In the genomic region with DNA sequence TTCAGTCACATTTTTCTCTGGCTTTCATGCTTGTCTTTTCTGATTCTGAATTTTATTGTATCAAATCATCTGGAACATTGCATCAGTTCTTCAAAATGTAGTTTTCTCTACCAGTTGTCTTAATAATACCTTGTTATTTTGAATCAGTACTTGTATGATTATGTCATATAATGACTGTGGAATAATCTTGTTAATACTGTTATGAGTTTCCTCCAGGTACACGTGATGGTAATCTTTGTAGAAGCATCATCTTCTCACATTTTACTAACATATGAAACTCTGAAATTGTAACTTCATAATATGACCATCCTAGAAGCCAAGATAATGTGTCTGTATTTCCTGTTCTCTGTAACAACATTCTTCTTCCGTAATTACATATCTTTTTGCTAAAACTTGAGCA, we compare ENCODE assay signal across 34 cellular contexts.
"Had no signal": no experiment of that assay in that cellular context is flagged by ENCODE, and none has a peak within 500 bp of the region (broad histone marks: within the 10 kb centered on the region; RNA-seq: fewer than 3 reads in every experiment).

No MANE protein-coding gene starts in this region.

- H3K4me1 ChIP-seq: ascending aorta, Peyer's patch, SJSA1 had no signal

- H3K27ac ChIP-seq: ascending aorta, cardiac muscle cell, KMS-11, Peyer's patch, SJSA1 had no signal

- H3K4me2 ChIP-seq: KMS-11 had no signal

- H3K27me3 Mint-ChIP-seq: activated CD4-positive, alpha-beta T cell treated with anti-CD3 and anti-CD28 coated beads, Interleukin-2, amount 10 ng/mL, durations not matched to agents 24 days and 14 days; activated CD8-positive, alpha-beta T cell treated with anti-CD3 and anti-CD28 coated beads for 36 hours; activated naive CD4-positive, alpha-beta T cell treated with anti-CD3 and anti-CD28 coated beads, Interleukin-2, amount 50 U/mL, for 24 hours; activated naive CD8-positive, alpha-beta T cell treated with anti-CD3 and anti-CD28 coated beads, Interleukin-2, amount 10 ng/mL, durations not matched to agents 7 days and 5 days had no signal

- H3K9me3 ChIP-seq: ascending aorta, Peyer's patch, SJSA1, SK-N-SH had no signal

- H3K36me3 ChIP-seq: ascending aorta, SJSA1 had no signal

- FAIRE-seq: TTC549 had no signal

- H3K9ac ChIP-seq: KMS-11, SK-N-SH had no signal

- DNase-seq: activated CD4-positive, alpha-beta T cell treated with anti-CD3 and anti-CD28 coated beads, Interleukin-2, amount 10 ng/mL, durations not matched to agents 24 days and 14 days; activated CD4-positive, alpha-beta T cell treated with anti-CD3 and anti-CD28 coated beads, Interleukin-2, amount 50 U/mL, for 4 hours; activated CD8-positive, alpha-beta T cell treated with anti-CD3 and anti-CD28 coated beads for 36 hours; activated gamma-delta T cell; activated naive CD4-positive, alpha-beta T cell treated with Interleukin-2 at 50 U/mL for 16 hours; activated naive CD8-positive, alpha-beta T cell treated with anti-CD3 and anti-CD28 coated beads, Interleukin-2, amount 10 ng/mL, durations not matched to agents 7 days and 5 days; activated T-cell treated with anti-CD3 and anti-CD28 coated beads, Interleukin-2, amount 50 U/mL, for 1 hour; activated T-cell treated with anti-CD3 and anti-CD28 coated beads, Interleukin-2, amount 50 U/mL, for 72 hours; amygdala; MM.1S; MV-4-11; NCI-H1092; NCI-H1436 treated with DMSO at 0.1 percent for 48 hours; NCI-H1694 treated with DMSO at 0.1 percent for 48 hours; NCI-H2029; NCI-H2171; NCI-H510A; NCI-H526; NCI-H748 treated with DMSO at 0.1 percent for 48 hours; NK-92 treated with Interleukin-12 subunit alpha and Interleukin-12 subunit beta, amount 100 ng/mL, for 24 hours; PC-3; Peyer's patch; RPMI8226; SHP77 treated with DMSO at 0.1 percent for 48 hours; SK-N-SH had no signal

- H3K27me3 ChIP-seq: ascending aorta, cardiac muscle cell, Peyer's patch, SJSA1 had no signal

- H3K4me3 ChIP-seq: ascending aorta, cardiac muscle cell, Peyer's patch, SJSA1 had no signal

- H3K4me1 Mint-ChIP-seq: activated CD4-positive, alpha-beta T cell treated with anti-CD3 and anti-CD28 coated beads, Interleukin-2, amount 10 ng/mL, durations not matched to agents 24 days and 14 days; activated naive CD4-positive, alpha-beta T cell treated with anti-CD3 and anti-CD28 coated beads, Interleukin-2, amount 50 U/mL, for 24 hours had no signal

- H3K9me3 Mint-ChIP-seq: activated CD4-positive, alpha-beta T cell treated with anti-CD3 and anti-CD28 coated beads, Interleukin-2, amount 10 ng/mL, durations not matched to agents 24 days and 14 days; activated CD8-positive, alpha-beta T cell treated with anti-CD3 and anti-CD28 coated beads for 36 hours; activated naive CD4-positive, alpha-beta T cell treated with anti-CD3 and anti-CD28 coated beads, Interleukin-2, amount 50 U/mL, for 24 hours; activated naive CD8-positive, alpha-beta T cell treated with anti-CD3 and anti-CD28 coated beads, Interleukin-2, amount 10 ng/mL, durations not matched to agents 7 days and 5 days; activated T-cell treated with anti-CD3 and anti-CD28 coated beads, Interleukin-2, amount 50 U/mL, for 72 hours; activated T-helper 2 cell treated with anti-CD3 and anti-CD28 coated beads, Interferon-gamma antibody, Interleukin-2, Interleukin-4, amounts not matched to agents 10 μg/mL and 5 μg/mL and 100 μg/mL, durations not matched to agents 14 hours and 24 hours and 36 hours; T-helper 1 cell treated with Interleukin-12 subunit alpha and Interleukin-12 subunit beta and Interleukin-4 antibody, amounts not matched to agents 30 μg/mL and 1 μg/mL, for 36 hours; T-helper 2 cell treated with Interferon-gamma antibody and Interleukin-4, amounts not matched to agents 5 μg/mL and 100 μg/mL, for 36 hours had no signal

- H3K27ac Mint-ChIP-seq: activated CD4-positive, alpha-beta T cell treated with anti-CD3 and anti-CD28 coated beads, Interleukin-2, amount 10 ng/mL, durations not matched to agents 24 days and 14 days; activated CD8-positive, alpha-beta T cell treated with anti-CD3 and anti-CD28 coated beads for 36 hours; activated naive CD4-positive, alpha-beta T cell treated with anti-CD3 and anti-CD28 coated beads, Interleukin-2, amount 50 U/mL, for 24 hours; activated naive CD8-positive, alpha-beta T cell treated with anti-CD3 and anti-CD28 coated beads, Interleukin-2, amount 10 ng/mL, durations not matched to agents 7 days and 5 days; activated T-cell treated with anti-CD3 and anti-CD28 coated beads, Interleukin-2, amount 50 U/mL, for 72 hours; activated T-helper 2 cell treated with anti-CD3 and anti-CD28 coated beads, Interferon-gamma antibody, Interleukin-2, Interleukin-4, amounts not matched to agents 10 μg/mL and 5 μg/mL and 100 μg/mL, durations not matched to agents 14 hours and 24 hours and 36 hours; T-helper 1 cell treated with Interleukin-12 subunit alpha and Interleukin-12 subunit beta and Interleukin-4 antibody, amounts not matched to agents 30 μg/mL and 1 μg/mL, for 36 hours had no signal

- ATAC-seq: activated CD8-positive, alpha-beta T cell treated with anti-CD3 and anti-CD28 coated beads for 36 hours had no signal

- H3K4me3 Mint-ChIP-seq: activated CD4-positive, alpha-beta T cell treated with anti-CD3 and anti-CD28 coated beads, Interleukin-2, amount 10 ng/mL, durations not matched to agents 24 days and 14 days; activated CD8-positive, alpha-beta T cell treated with anti-CD3 and anti-CD28 coated beads for 36 hours; activated naive CD4-positive, alpha-beta T cell treated with anti-CD3 and anti-CD28 coated beads, Interleukin-2, amount 50 U/mL, for 24 hours; activated naive CD8-positive, alpha-beta T cell treated with anti-CD3 and anti-CD28 coated beads, Interleukin-2, amount 10 ng/mL, durations not matched to agents 7 days and 5 days; T-helper 1 cell treated with Interleukin-12 subunit alpha and Interleukin-12 subunit beta and Interleukin-4 antibody, amounts not matched to agents 30 μg/mL and 1 μg/mL, for 36 hours; T-helper 2 cell treated with Interferon-gamma antibody and Interleukin-4, amounts not matched to agents 5 μg/mL and 100 μg/mL, for 36 hours had no signal
